Comparison of ENCODE assay signal across 8 cellular contexts in the genomic region with DNA sequence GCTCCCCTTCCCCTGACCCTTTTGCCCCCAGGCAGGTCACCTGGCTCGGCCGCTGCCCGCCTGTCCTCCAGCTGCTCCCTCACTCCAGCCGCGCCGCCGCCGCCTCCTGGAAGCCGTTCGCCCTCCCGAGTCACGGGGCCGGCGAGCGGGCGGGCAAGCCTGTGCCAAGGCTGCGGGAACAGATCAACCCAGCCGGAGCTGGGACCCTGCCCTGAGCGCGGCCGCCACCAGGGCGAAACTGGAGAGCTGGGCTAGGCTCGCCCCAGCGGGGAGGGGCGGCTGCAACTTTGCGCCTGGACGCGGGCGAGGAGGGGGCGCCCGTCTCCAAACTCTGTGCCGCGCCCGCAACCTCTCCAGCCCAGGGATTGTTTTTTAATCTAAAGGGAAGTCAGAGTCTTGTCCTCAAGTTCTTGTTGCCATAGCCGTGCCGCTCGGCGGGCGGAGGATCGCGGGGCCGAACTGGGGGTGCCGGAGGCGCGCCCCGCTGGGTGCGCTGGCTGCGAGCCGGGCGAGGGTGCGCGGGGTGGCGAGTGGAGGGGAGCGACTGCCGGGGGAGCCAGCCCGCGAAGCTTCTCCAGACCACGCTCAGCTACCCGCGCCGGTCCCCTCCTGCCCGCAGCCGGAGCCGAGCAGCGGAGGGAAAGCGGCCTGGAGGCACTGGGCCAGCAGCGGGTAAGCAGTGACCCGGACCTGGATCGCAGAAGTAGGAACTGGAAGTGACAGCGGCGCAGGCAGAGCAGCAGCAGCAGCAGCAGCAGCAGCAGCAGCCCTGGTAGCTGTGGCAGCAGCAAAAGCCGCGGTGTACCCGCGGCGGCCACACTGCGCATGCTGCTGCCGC. TPM values are rescaled to one million over a fixed set of nuclear protein-coding genes. Genes with fewer than 3 reads are reported as not detected.
DNase-seq lines count a peak whose midpoint lies in the region; FAIRE-seq and TF ChIP-seq lines count a peak whose summit lies in the region.

No MANE protein-coding gene starts in this region.

- peaks cover 39 to 49% of the 10 kb centered on the region in 2 donors for H3K4me1 Mint-ChIP-seq in immature natural killer cell

- peak overlapping the region; percentile 71 for H3K4me2 ChIP-seq in MM.1S (ENCODE audit: low read depth, low read length)

- peak; percentile 97 for FAIRE-seq in GM12891 (lab: Jason Lieb, UNC)
- no peak for FAIRE-seq in small intestine (lab: Jason Lieb, UNC)

- peak overlapping the region; percentile 58 for H3K9ac ChIP-seq in MM.1S (ENCODE audit: low read length)

- WGBS in small intestine, 3 donors = 1 to 40% (median 10%) methylated on average over 28 to 78 of the region's 78 CpGs

- H3K27ac ChIP-seq in MM.1S (ENCODE audit: low read length) = no peak overlapping the region
- peak overlapping the region; percentile 81 to 95 for H3K27ac ChIP-seq in breast epithelium
- H3K27ac ChIP-seq in small intestine (ENCODE audit: low read depth in 1 of 2, low read length in 1 of 2) = peak overlapping the region; percentile 24 to 82

- TF ChIP-seq CTCF in MM.1S (IDR thresholded peaks at IDR 0.05; ENCODE audit: low read length) = peak; percentile 36
- peak in 1 of 3 donors; percentile 42 for TF ChIP-seq CTCF in breast epithelium (IDR thresholded peaks at IDR 0.05)

- H2AFZ ChIP-seq in MM.1S (ENCODE audit: low read length) = peak overlapping the region; percentile 75

- peak overlapping the region; percentile 41 to 72 (median 58) for H3K27ac Mint-ChIP-seq in immature natural killer cell

- H3K27me3 ChIP-seq in HAP-1 (ENCODE audit: low read depth) (no peaks in the 10 kb centered on the region), MM.1S (replicated peaks; ENCODE audit: insufficient read depth, low read length) (no peaks in the 10 kb centered on the region), breast epithelium (peaks cover 0 to 23% of the 10 kb centered on the region in 2 donors), small intestine (ENCODE audit: control insufficient read depth in 2 of 2, insufficient read depth in 2 of 2, low read length in 2 of 2) (no peaks in the 10 kb centered on the region)

- H3K4me3 ChIP-seq in HAP-1 (peak overlapping the region; percentile 44), MM.1S (ENCODE audit: low read length) (peak overlapping the region; percentile 60), breast epithelium (peak overlapping the region; percentile 62 to 79 (median 65)), small intestine (ENCODE audit: low read depth in 1 of 2, low read length in 2 of 2) (peak overlapping the region; percentile 45 to 58)

- no peaks in the 10 kb centered on the region for H3K79me2 ChIP-seq in MM.1S (ENCODE audit: low read length)

- H3K36me3 Mint-ChIP-seq in immature natural killer cell = peaks cover 0 to 6% (median 3%) of the 10 kb centered on the region in 3 donors

- no peak for TF ChIP-seq POLR2A in GM12891 (IDR thresholded peaks at IDR 0.05; ENCODE audit: low read depth, low read length)
- no peak for TF ChIP-seq POLR2A in breast epithelium (IDR thresholded peaks at IDR 0.05)

- H4K20me1 ChIP-seq in MM.1S (ENCODE audit: insufficient read depth, low read length) = no peaks in the 10 kb centered on the region

- H3K9me2 ChIP-seq in MM.1S (replicated peaks; ENCODE audit: insufficient read depth, low read length) = no peaks in the 10 kb centered on the region

- H3K4me3 Mint-ChIP-seq in immature natural killer cell = peak overlapping the region; percentile 72 to 82 (median 76)

- in situ Hi-C loops in HAP-1 (cut with MboI; ENCODE audit: low sequenced_read_pairs) = no loop called here

- peaks cover 1 to 9% (median 7%) of the 10 kb centered on the region in 3 donors for H3K27me3 Mint-ChIP-seq in immature natural killer cell (ENCODE audit: low read depth in 3 of 3)

- no peaks in the 10 kb centered on the region for H3K9me3 Mint-ChIP-seq in immature natural killer cell

- H3F3A ChIP-seq in MM.1S (ENCODE audit: insufficient read depth, low read length) = no peaks in the 10 kb centered on the region

- DNase-seq in GM12891 (ENCODE audit: insufficient read length, low spot score) = peak; percentile 35
- DNase-seq in HAP-1 (ENCODE audit: low spot score in 2 of 2) = peak; percentile 60 to 82
- peak; percentile 68 for DNase-seq in MM.1S
- DNase-seq in T1000 (lab: John Stamatoyannopoulos, UW) = peak; percentile 3
- peak; percentile 30 to 69 for DNase-seq in breast epithelium (ENCODE audit: low spot score in 2 of 2)
- DNase-seq in immature natural killer cell = peak; percentile 39 to 50 (median 49)
- DNase-seq in small intestine = peak; percentile 48
- no peak for DNase-seq in SHP77 treated with DMSO at 0.1 percent for 48 hours (lab: John Stamatoyannopoulos, UW)

- intact Hi-C loops in breast epithelium (cut with DNase I; ENCODE audit: low total_unique reads) = no loop called here

- H3K9me3 ChIP-seq in HAP-1 (no peaks in the 10 kb centered on the region), MM.1S (replicated peaks; ENCODE audit: insufficient read depth, low read length) (no peaks in the 10 kb centered on the region), breast epithelium (no peaks in the 10 kb centered on the region), small intestine (ENCODE audit: control insufficient read depth, low read depth) (no peaks in the 10 kb centered on the region)

- H3K4me1 ChIP-seq in HAP-1 = peaks cover 9% of the 10 kb centered on the region
- H3K4me1 ChIP-seq in MM.1S (ENCODE audit: low read length) = no peaks in the 10 kb centered on the region
- H3K4me1 ChIP-seq in breast epithelium = peaks cover 0 to 7% of the 10 kb centered on the region in 2 donors
- no peaks in the 10 kb centered on the region for H3K4me1 ChIP-seq in small intestine (ENCODE audit: control insufficient read depth in 2 of 2, insufficient read depth in 1 of 2, low read depth in 1 of 2, low read length in 1 of 2)

- no peaks in the 10 kb centered on the region for H3K36me3 ChIP-seq in HAP-1 (replicated peaks)
- no peaks in the 10 kb centered on the region for H3K36me3 ChIP-seq in MM.1S (replicated peaks; ENCODE audit: insufficient read depth, low read length)
- no peaks in the 10 kb centered on the region for H3K36me3 ChIP-seq in breast epithelium
- no peaks in the 10 kb centered on the region for H3K36me3 ChIP-seq in small intestine (ENCODE audit: control insufficient read depth in 2 of 2, insufficient read depth in 2 of 2, low read length in 2 of 2)

TF ChIP-seq in GM12891, 5 proteins besides CTCF, POLR2A, EP300 and RAD21:
- no peak; the same call in 1 of the 2 replicates for TF ChIP-seq SPI1 (IDR thresholded peaks at IDR 0.05; ENCODE audit: low read depth, low read length)
- TF ChIP-seq POLR2AphosphoS5 (IDR thresholded peaks at IDR 0.05; ENCODE audit: low read depth, low read length) = no peak
- TF ChIP-seq PAX5 (IDR thresholded peaks at IDR 0.05; ENCODE audit: insufficient read depth, low read length, severe bottlenecking) = no peak
- TF ChIP-seq POU2F2 (IDR thresholded peaks at IDR 0.05; ENCODE audit: low read depth, low read length) = no peak
- no peak for TF ChIP-seq TAF1 (IDR thresholded peaks at IDR 0.05; ENCODE audit: low read depth, low read length)

RNA-seq across cellular contexts. Expression of a gene that starts 13.4 kb away (rescaled TPM):
- 10.1 TPM for polyA plus RNA-seq in GM12891 (2012; ENCODE audit: low read depth, missing spikeins)
- total RNA-seq in breast epithelium = 100 to 1,000 TPM in 1 of 3 donors, 10 to 100 TPM in 2; 43.6 to 120 (median 55.8) TPM
- polyA plus RNA-seq in immature natural killer cell (10 to 100 TPM; 48.4 to 62.0 (median 50.5) TPM), small intestine (1 to 10 TPM; 1.1 to 3.9 (median 3.8) TPM)

Comparison
In these comparisons a context has a peak if more than half of its experiments do, and no peak if none do; other contexts are left out.
1. RNA of a gene that starts 13.4 kb away (polyA plus RNA-seq): 48.4 to 62.0 TPM in immature natural killer cell; 1.1 to 3.9 TPM in small intestine; every median in the first group is over 10 times any median in the second.
2. Peak in every context shown above with its lines, with median percentiles within 50 percentile points of each other: H3K4me3 ChIP-seq.